Comparison of ENCODE assay signal across 8 cellular contexts in genomic region chr17:51029568-51030463, GRCh38.
DNase-seq lines count a peak whose midpoint lies in the region; ATAC-seq lines count a peak whose summit lies in the region.

No MANE protein-coding gene starts in this region.

- intact Hi-C loops in left cardiac atrium (cut with DNase I): no loop called here
- intact Hi-C loops in cardiac septum (cut with DNase I): no loop called here
- intact Hi-C loops in left colon (cut with DNase I, micrococcal nuclease): no loop called here

- peaks cover 54% of the 10 kb centered on the region for H3K36me3 Mint-ChIP-seq in activated T-helper 17 cell treated with anti-CD3 and anti-CD28 coated beads, Interleukin-2, amount 50 U/mL, for 72 hours (ENCODE audit: low read depth)

- H3K27me3 Mint-ChIP-seq in activated T-helper 17 cell treated with anti-CD3 and anti-CD28 coated beads, Interleukin-2, amount 50 U/mL, for 72 hours: no peaks in the 10 kb centered on the region

- peak overlapping the region; percentile 61 for H3K4me3 Mint-ChIP-seq in activated T-helper 17 cell treated with anti-CD3 and anti-CD28 coated beads, Interleukin-2, amount 50 U/mL, for 72 hours

- DNase-seq in left cardiac atrium (no peak), cardiac septum (ENCODE audit: low spot score) (no peak), left colon (no peak), T-helper 9 cell (no peak), NCI-H2081 (lab: John Stamatoyannopoulos, UW) (no peak)

- H3K9me3 Mint-ChIP-seq in activated T-helper 17 cell treated with anti-CD3 and anti-CD28 coated beads, Interleukin-2, amount 50 U/mL, for 72 hours: no peaks in the 10 kb centered on the region

- peaks cover 19% of the 10 kb centered on the region for H3K4me1 Mint-ChIP-seq in activated T-helper 17 cell treated with anti-CD3 and anti-CD28 coated beads, Interleukin-2, amount 50 U/mL, for 72 hours

- peak overlapping the region; percentile 84 for H3K27ac Mint-ChIP-seq in activated T-helper 17 cell treated with anti-CD3 and anti-CD28 coated beads, Interleukin-2, amount 50 U/mL, for 72 hours

- ATAC-seq in left cardiac atrium (peak; percentile 34 to 42), left colon (peak; percentile 50), GM21423 (IDR thresholded peaks at IDR 0.05; ENCODE audit: unreplicated experiment) (no peak), HG03159 (IDR thresholded peaks at IDR 0.05; ENCODE audit: unreplicated experiment) (no peak)
- peak; percentile 89 for ATAC-seq in activated T-helper 17 cell treated with anti-CD3 and anti-CD28 coated beads, Interleukin-2, amount 50 U/mL, for 72 hours (replicated peaks)

Comparison
In these comparisons a context has a peak if more than half of its experiments do, and no peak if none do; other contexts are left out.
1. ATAC-seq: peak in left cardiac atrium (2 of 2), activated T-helper 17 cell treated with anti-CD3 and anti-CD28 coated beads, Interleukin-2, amount 50 U/mL, for 72 hours (single experiment) and left colon (single experiment); none in GM21423 (single experiment) and HG03159 (single experiment).